ENCODE assay signal across 16 cellular contexts in the genomic region with DNA sequence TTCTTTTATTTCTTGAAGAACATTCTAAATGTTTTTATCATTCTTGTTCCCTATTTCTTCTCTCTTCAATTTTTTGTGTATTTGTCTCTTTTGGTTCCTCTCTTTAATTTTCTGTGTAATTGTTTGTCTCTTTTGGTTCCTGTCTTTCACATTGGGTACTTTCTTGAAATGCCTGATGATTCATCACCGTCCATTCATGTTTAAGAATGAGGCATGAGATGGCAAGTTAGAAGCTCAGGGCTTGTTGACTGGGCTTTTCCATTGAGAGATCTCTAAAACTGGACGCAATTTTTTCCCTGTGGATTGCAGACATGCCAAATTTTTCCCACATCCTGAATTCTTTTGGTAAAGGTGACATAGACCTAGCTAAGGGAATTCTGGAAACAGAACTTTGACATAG. TPM values are rescaled to one million over a fixed set of nuclear protein-coding genes. Genes with fewer than 3 reads are reported as not detected.
DNase-seq lines count a peak whose midpoint lies in the region; FAIRE-seq and TF ChIP-seq lines count a peak whose summit lies in the region.
"Had no signal": no experiment of that assay in that cellular context is flagged by ENCODE, and none has a peak within 500 bp of the region (broad histone marks: within the 10 kb centered on the region; RNA-seq: fewer than 3 reads in every experiment).

No MANE protein-coding gene starts in this region.

- no TSS peak for BruUV-seq in Calu3 (replicated peaks; lab: Mats Ljungman, UMichigan)

- H3K27ac ChIP-seq in epithelial cell of prostate: peak overlapping the region; percentile 54

- H3K4me1 Mint-ChIP-seq in Calu3 (ENCODE audit: low read depth, unreplicated experiment): no peaks in the 10 kb centered on the region
- H3K4me1 Mint-ChIP-seq: B cell, memory B cell had no signal

- H3K9me3 Mint-ChIP-seq in Calu3 (ENCODE audit: low read depth, unreplicated experiment): no peaks in the 10 kb centered on the region

- no peak overlapping the region for H3K4me3 Mint-ChIP-seq in Calu3 (ENCODE audit: low read depth, unreplicated experiment)
- H3K4me3 Mint-ChIP-seq: B cell, memory B cell had no signal

- CTCF ChIA-PET in Calu3 (lab: Charles Lee): no interaction called here

- H3K27me3 Mint-ChIP-seq in Calu3 (ENCODE audit: unreplicated experiment): peaks cover 16% of the 10 kb centered on the region
- H3K27me3 Mint-ChIP-seq: memory B cell had no signal

- TF ChIP-seq POLR2A in H54 (IDR thresholded peaks at IDR 0.05; ENCODE audit: low read depth, low read length): no peak

- TF ChIP-seq CTCF in AG10803 (conservative IDR thresholded peaks at IDR 0.05; ENCODE audit: low read length) (no peak), Calu3 (IDR thresholded peaks at IDR 0.05; ENCODE audit: unreplicated experiment) (no peak)

- H3K4me3 ChIP-seq in AG10803 (ENCODE audit: low read length): no peak overlapping the region
- H3K4me3 ChIP-seq: tibial artery had no signal

- H3K36me3 Mint-ChIP-seq in Calu3 (ENCODE audit: insufficient read depth, unreplicated experiment): no peaks in the 10 kb centered on the region

- peak; percentile 56 for DNase-seq in AG10803 (ENCODE audit: low read depth)
- peak; percentile 79 for DNase-seq in MV-4-11 (lab: John Stamatoyannopoulos, UW)
- peak; percentile 39 for DNase-seq in epithelial cell of prostate (ENCODE audit: low read depth, low spot score)
- DNase-seq in non-pigmented ciliary epithelial cell (ENCODE audit: low read depth): peak; percentile 23
- no peak for DNase-seq in Calu3
- no peak for DNase-seq in H54 (ENCODE audit: insufficient read length, low spot score)
- DNase-seq in activated CD8-positive, alpha-beta memory T cell treated with anti-CD3 and anti-CD28 coated beads, Interleukin-2, amount 50 U/mL, for 4 hours: no peak
- no peak for DNase-seq in NCI-H187 treated with DMSO at 0.1 percent for 48 hours (lab: John Stamatoyannopoulos, UW)
- DNase-seq: activated naive CD4-positive, alpha-beta T cell; central memory CD4-positive, alpha-beta T cell; NCI-H1694 treated with DMSO at 0.1 percent for 48 hours; NCI-H82; tibial artery had no signal

- intact Hi-C loops in Calu3 (cut with micrococcal nuclease; ENCODE audit: unreplicated experiment): no loop called here

- no peak for FAIRE-seq in H54 (lab: Jason Lieb, UNC)
- FAIRE-seq: endothelial cell of umbilical vein had no signal

- H3K27ac Mint-ChIP-seq in Calu3 (ENCODE audit: unreplicated experiment): no peak overlapping the region
- H3K27ac Mint-ChIP-seq: B cell, memory B cell had no signal

RNA-seq across cellular contexts. Expression of a gene that starts 33.7 kb away (rescaled TPM):
- total RNA-seq in Calu3 (2022): 0.34 TPM in 1 of 2 replicates, not detected in the other
- total RNA-seq: B cell, endothelial cell of umbilical vein had no signal

Comparison
In these comparisons a context has a peak if more than half of its experiments do, and no peak if none do; other contexts are left out.
1. DNase-seq: peak in AG10803 (single experiment), MV-4-11 (single experiment), epithelial cell of prostate (single experiment) and non-pigmented ciliary epithelial cell (single experiment); none in Calu3 (single experiment), H54 (single experiment), activated CD8-positive, alpha-beta memory T cell treated with anti-CD3 and anti-CD28 coated beads, Interleukin-2, amount 50 U/mL, for 4 hours (single experiment) and NCI-H187 treated with DMSO at 0.1 percent for 48 hours (single experiment).